Comparison of ENCODE assay signal across 19 cellular contexts in genomic region chr19:3351702-3352447, GRCh38.
"Had no signal": no experiment of that assay in that cellular context is flagged by ENCODE, and none has a peak within 500 bp of the region (broad histone marks: within the 10 kb centered on the region; RNA-seq: fewer than 3 reads in every experiment).

No MANE protein-coding gene starts in this region.

- H3K27me3 ChIP-seq: MG63 had no signal

- H3K9me3 ChIP-seq: MG63, SK-N-SH had no signal

- DNase-seq: KBM-7, MG63, NCI-H1092, NCI-H1105 treated with DMSO at 0.1 percent for 48 hours, NCI-H1417 treated with DMSO at 0.1 percent for 48 hours, NCI-H146, NCI-H1694 treated with DMSO at 0.1 percent for 48 hours, NCI-H1930, NCI-H2081, NCI-H2107, NCI-H2227 treated with DMSO at 0.1 percent for 48 hours, NCI-H510A, NCI-H524 treated with DMSO at 0.1 percent for 48 hours, NCI-H69, NCI-H774, RPMI8226, SHP77, SK-N-SH, SW 1271 had no signal

- H3K9ac ChIP-seq: SK-N-SH had no signal

- H3K36me3 ChIP-seq: MG63 had no signal

- H3K4me3 ChIP-seq: MG63 had no signal
